Comparison of ENCODE assay signal across 40 cellular contexts in the genomic region with DNA sequence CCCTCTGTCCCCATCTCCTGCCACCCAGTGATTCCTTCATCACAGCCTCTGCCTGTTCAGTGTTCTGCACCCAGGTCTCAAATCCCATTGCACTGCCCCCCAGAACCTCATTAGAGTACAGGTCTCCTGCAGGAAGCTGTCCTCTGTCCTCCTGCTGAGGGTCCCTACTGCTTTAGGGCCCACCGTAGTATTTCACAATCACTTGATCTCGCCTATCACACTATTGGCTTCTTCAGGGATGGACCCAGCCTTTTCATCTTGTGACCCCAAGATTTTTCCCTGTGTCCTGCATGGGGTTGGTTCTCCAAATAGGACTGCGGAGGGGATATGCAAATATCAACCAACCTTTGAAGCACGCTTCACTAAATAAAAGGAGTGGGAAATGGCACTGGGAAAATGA.
"Had no signal": no experiment of that assay in that cellular context is flagged by ENCODE, and none has a peak within 500 bp of the region (broad histone marks: within the 10 kb centered on the region; RNA-seq: fewer than 3 reads in every experiment).

No MANE protein-coding gene starts in this region.

- H3K9me3 Mint-ChIP-seq: activated naive CD4-positive, alpha-beta T cell treated with anti-CD3 and anti-CD28 coated beads, Interleukin-2, amount 10 ng/mL, durations not matched to agents 7 days and 5 days; activated naive CD4-positive, alpha-beta T cell treated with anti-CD3 and anti-CD28 coated beads, Interleukin-2, amount 50 U/mL, for 24 hours; activated naive CD4-positive, alpha-beta T cell treated with anti-CD3 and anti-CD28 coated beads, Interleukin-2, amount 50 U/mL, for 72 hours; activated naive CD8-positive, alpha-beta T cell treated with anti-CD3 and anti-CD28 coated beads, Interleukin-2, amount 10 ng/mL, durations not matched to agents 7 days and 5 days; activated naive CD8-positive, alpha-beta T cell treated with anti-CD3 and anti-CD28 coated beads, Interleukin-2, amount 50 U/mL, for 24 hours; activated T-helper 17 cell treated with anti-CD3 and anti-CD28 coated beads, Interleukin-2, amount 50 U/mL, for 72 hours had no signal

- H3K4me1 Mint-ChIP-seq: activated naive CD4-positive, alpha-beta T cell treated with anti-CD3 and anti-CD28 coated beads, Interleukin-2, amount 10 ng/mL, durations not matched to agents 7 days and 5 days; activated naive CD4-positive, alpha-beta T cell treated with anti-CD3 and anti-CD28 coated beads, Interleukin-2, amount 50 U/mL, for 24 hours; activated naive CD8-positive, alpha-beta T cell treated with anti-CD3 and anti-CD28 coated beads for 36 hours; activated naive CD8-positive, alpha-beta T cell treated with anti-CD3 and anti-CD28 coated beads, Interleukin-2, amount 10 ng/mL, durations not matched to agents 7 days and 5 days; activated naive CD8-positive, alpha-beta T cell treated with anti-CD3 and anti-CD28 coated beads, Interleukin-2, amount 50 U/mL, for 24 hours; activated T-helper 17 cell treated with anti-CD3 and anti-CD28 coated beads, Interleukin-2, amount 50 U/mL, for 72 hours; central memory CD8-positive, alpha-beta T cell had no signal

- DNase-seq: activated effector memory CD4-positive, alpha-beta T cell treated with anti-CD3 and anti-CD28 coated beads, Interleukin-2, amount 50 U/mL, for 16 hours; activated effector memory CD4-positive, alpha-beta T cell treated with Interleukin-2 at 50 U/mL for 16 hours; activated gamma-delta T cell; activated gamma-delta T cell treated with Interleukin-2 at 50 U/mL for 16 hours; activated naive CD4-positive, alpha-beta T cell; activated naive CD4-positive, alpha-beta T cell treated with anti-CD3 and anti-CD28 coated beads for 36 hours; activated naive CD4-positive, alpha-beta T cell treated with anti-CD3 and anti-CD28 coated beads, Interleukin-2, amount 10 ng/mL, durations not matched to agents 7 days and 5 days; activated naive CD4-positive, alpha-beta T cell treated with anti-CD3 and anti-CD28 coated beads, Interleukin-2, amount 50 U/mL, for 16 hours; activated naive CD4-positive, alpha-beta T cell treated with Interleukin-2 at 50 U/mL for 16 hours; activated naive CD8-positive, alpha-beta T cell treated with anti-CD3 and anti-CD28 coated beads for 36 hours; activated naive CD8-positive, alpha-beta T cell treated with anti-CD3 and anti-CD28 coated beads, Interleukin-2, amount 10 ng/mL, durations not matched to agents 7 days and 5 days; activated naive CD8-positive, alpha-beta T cell treated with anti-CD3 and anti-CD28 coated beads, Interleukin-2, amount 50 U/mL, for 24 hours; activated T-cell treated with anti-CD3 and anti-CD28 coated beads for 4 hours; activated T-cell treated with anti-CD3 and anti-CD28 coated beads, Interleukin-2, amount 50 U/mL, for 1 hour; activated T-cell treated with anti-CD3 and anti-CD28 coated beads, Interleukin-2, amount 50 U/mL, for 24 hours; activated T-cell treated with anti-CD3 and anti-CD28 coated beads, Interleukin-2, amount 50 U/mL, for 4 hours; activated T-cell treated with anti-CD3 and anti-CD28 coated beads, Interleukin-2, amount 50 U/mL, for 48 hours; activated T-cell treated with anti-CD3 and anti-CD28 coated beads, Interleukin-2, amount 50 U/mL, for 72 hours; adrenal gland; amniotic stem cell; amygdala; anterior cingulate cortex; aorta; body of pancreas; brain microvascular endothelial cell; caudate nucleus; central memory CD4-positive, alpha-beta T cell; cerebellar nuclear complex had no signal

- H3K27me3 ChIP-seq: adrenal gland, ascending aorta, body of pancreas, brain microvascular endothelial cell, cardiac muscle cell had no signal

- H3K27me3 Mint-ChIP-seq: activated naive CD8-positive, alpha-beta T cell treated with anti-CD3 and anti-CD28 coated beads, Interleukin-2, amount 10 ng/mL, durations not matched to agents 7 days and 5 days; activated naive CD8-positive, alpha-beta T cell treated with anti-CD3 and anti-CD28 coated beads, Interleukin-2, amount 50 U/mL, for 24 hours had no signal

- H3K4me1 ChIP-seq: adrenal gland, ascending aorta, body of pancreas, breast epithelium had no signal

- H3K27ac ChIP-seq: adrenal gland, ascending aorta, body of pancreas, brain microvascular endothelial cell, breast epithelium, cardiac muscle cell had no signal

- H3K36me3 ChIP-seq: adrenal gland, ascending aorta, brain microvascular endothelial cell, breast epithelium, cardiac muscle cell had no signal

- H3K4me3 Mint-ChIP-seq: activated naive CD4-positive, alpha-beta T cell treated with anti-CD3 and anti-CD28 coated beads for 36 hours; activated naive CD4-positive, alpha-beta T cell treated with anti-CD3 and anti-CD28 coated beads, Interleukin-2, amount 10 ng/mL, durations not matched to agents 7 days and 5 days; activated naive CD4-positive, alpha-beta T cell treated with anti-CD3 and anti-CD28 coated beads, Interleukin-2, amount 50 U/mL, for 24 hours; activated naive CD8-positive, alpha-beta T cell; activated naive CD8-positive, alpha-beta T cell treated with anti-CD3 and anti-CD28 coated beads for 36 hours; activated naive CD8-positive, alpha-beta T cell treated with anti-CD3 and anti-CD28 coated beads, Interleukin-2, amount 10 ng/mL, durations not matched to agents 7 days and 5 days; activated naive CD8-positive, alpha-beta T cell treated with anti-CD3 and anti-CD28 coated beads, Interleukin-2, amount 50 U/mL, for 24 hours; activated T-cell treated with anti-CD3 and anti-CD28 coated beads, Interleukin-2, amount 50 U/mL, for 24 hours; activated T-cell treated with anti-CD3 and anti-CD28 coated beads, Interleukin-2, amount 50 U/mL, for 4 hours; activated T-cell treated with anti-CD3 and anti-CD28 coated beads, Interleukin-2, amount 50 U/mL, for 72 hours; activated T-helper 17 cell treated with anti-CD3 and anti-CD28 coated beads, Interleukin-2, amount 50 U/mL, for 72 hours; brain; central memory CD8-positive, alpha-beta T cell had no signal

- FAIRE-seq: astrocyte, bronchial epithelial cell had no signal

- ATAC-seq: activated naive CD4-positive, alpha-beta T cell treated with anti-CD3 and anti-CD28 coated beads, Interleukin-2, amount 50 U/mL, for 72 hours; activated naive CD8-positive, alpha-beta T cell treated with anti-CD3 and anti-CD28 coated beads, Interleukin-2, amount 50 U/mL, for 24 hours; activated T-cell treated with anti-CD3 and anti-CD28 coated beads, Interleukin-2, amount 50 U/mL, for 4 hours; activated T-cell treated with anti-CD3 and anti-CD28 coated beads, Interleukin-2, amount 50 U/mL, for 72 hours; activated T-helper 17 cell treated with anti-CD3 and anti-CD28 coated beads, Interleukin-2, amount 50 U/mL, for 72 hours; body of pancreas had no signal

- H3K27ac Mint-ChIP-seq: activated naive CD4-positive, alpha-beta T cell treated with anti-CD3 and anti-CD28 coated beads for 36 hours; activated naive CD4-positive, alpha-beta T cell treated with anti-CD3 and anti-CD28 coated beads, Interleukin-2, amount 10 ng/mL, durations not matched to agents 7 days and 5 days; activated naive CD4-positive, alpha-beta T cell treated with anti-CD3 and anti-CD28 coated beads, Interleukin-2, amount 50 U/mL, for 24 hours; activated naive CD4-positive, alpha-beta T cell treated with anti-CD3 and anti-CD28 coated beads, Interleukin-2, amount 50 U/mL, for 72 hours; activated naive CD8-positive, alpha-beta T cell; activated naive CD8-positive, alpha-beta T cell treated with anti-CD3 and anti-CD28 coated beads for 36 hours; activated naive CD8-positive, alpha-beta T cell treated with anti-CD3 and anti-CD28 coated beads, Interleukin-2, amount 10 ng/mL, durations not matched to agents 7 days and 5 days; activated naive CD8-positive, alpha-beta T cell treated with anti-CD3 and anti-CD28 coated beads, Interleukin-2, amount 50 U/mL, for 24 hours; activated T-cell treated with anti-CD3 and anti-CD28 coated beads, Interleukin-2, amount 50 U/mL, for 24 hours; activated T-cell treated with anti-CD3 and anti-CD28 coated beads, Interleukin-2, amount 50 U/mL, for 72 hours; activated T-helper 17 cell treated with anti-CD3 and anti-CD28 coated beads, Interleukin-2, amount 50 U/mL, for 72 hours; activated T-helper 2 cell treated with anti-CD3 and anti-CD28 coated beads, Interferon-gamma antibody, Interleukin-2, Interleukin-4, amounts not matched to agents 10 μg/mL and 5 μg/mL and 100 μg/mL, durations not matched to agents 14 hours and 24 hours and 36 hours had no signal

- H3K9me3 ChIP-seq: adrenal gland, ascending aorta, body of pancreas, breast epithelium had no signal

- H3K36me3 Mint-ChIP-seq: activated naive CD4-positive, alpha-beta T cell treated with anti-CD3 and anti-CD28 coated beads, Interleukin-2, amount 10 ng/mL, durations not matched to agents 7 days and 5 days; activated naive CD4-positive, alpha-beta T cell treated with anti-CD3 and anti-CD28 coated beads, Interleukin-2, amount 50 U/mL, for 24 hours; activated naive CD4-positive, alpha-beta T cell treated with anti-CD3 and anti-CD28 coated beads, Interleukin-2, amount 50 U/mL, for 72 hours; activated naive CD8-positive, alpha-beta T cell; activated naive CD8-positive, alpha-beta T cell treated with anti-CD3 and anti-CD28 coated beads for 36 hours; activated naive CD8-positive, alpha-beta T cell treated with anti-CD3 and anti-CD28 coated beads, Interleukin-2, amount 10 ng/mL, durations not matched to agents 7 days and 5 days; brain had no signal

- H3K4me3 ChIP-seq: adrenal gland, ascending aorta, body of pancreas, breast epithelium, cardiac muscle cell had no signal
